21 cellular contexts compared by ENCODE assay signal in the genomic region with DNA sequence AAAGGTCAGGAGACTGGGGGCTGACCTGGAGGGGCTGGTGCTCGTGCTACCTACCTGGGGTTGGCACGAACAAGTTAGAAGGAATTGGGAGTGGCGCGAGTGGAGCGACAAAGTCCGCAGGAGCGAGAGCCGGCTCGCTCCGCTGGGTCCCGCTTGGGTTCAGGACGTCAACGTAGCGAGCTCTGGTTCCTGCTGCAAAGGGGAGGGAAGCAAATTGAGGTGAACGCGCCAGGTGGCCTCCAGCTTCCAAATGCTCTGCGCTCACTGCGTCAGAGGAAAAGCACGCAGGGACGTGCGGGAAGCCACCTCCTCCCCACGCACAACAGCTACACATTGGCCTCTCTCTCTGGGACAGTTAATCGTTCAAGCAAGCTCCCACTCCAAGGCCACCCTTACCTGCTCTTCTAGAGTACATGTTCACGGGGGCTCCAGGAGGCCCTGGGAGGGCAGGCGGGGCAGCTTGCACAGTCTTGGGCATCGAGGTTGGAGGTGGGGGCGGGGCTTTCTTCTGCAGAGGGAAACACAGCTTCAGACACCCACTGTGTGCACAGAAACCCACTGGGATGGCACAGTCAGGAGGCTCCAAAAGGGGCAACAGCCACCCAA.
"Had no signal": no experiment of that assay in that cellular context is flagged by ENCODE, and none has a peak within 500 bp of the region (broad histone marks: within the 10 kb centered on the region; RNA-seq: fewer than 3 reads in every experiment).

No MANE protein-coding gene starts in this region.

- H3K27ac Mint-ChIP-seq: activated CD4-positive, alpha-beta memory T cell treated with anti-CD3 and anti-CD28 coated beads, Interleukin-2, amount 10 ng/mL, durations not matched to agents 7 days and 5 days; activated CD4-positive, alpha-beta T cell treated with anti-CD3 and anti-CD28 coated beads, Interleukin-2, amount 10 ng/mL, durations not matched to agents 24 days and 14 days; dendritic cell treated with granulocyte-macrophage colony-stimulating factor and Interleukin-4, amounts not matched to agents 40 ng/mL and 50 ng/mL, for 4 days; mesothelial cell of epicardium had no signal

- H3K4me1 ChIP-seq: left ventricle myocardium inferior, prostate gland, thyroid gland had no signal

- ATAC-seq: esophagus mucosa; naive thymus-derived CD8-positive, alpha-beta T cell; stimulated activated naive CD8-positive, alpha-beta T cell treated with anti-CD3 and anti-CD28 coated beads, Interleukin-15, Interleukin-2, amounts not matched to agents 100 U/mL and 50 U/mL, for 24 hours had no signal

- H2AFZ ChIP-seq: hepatocyte had no signal

- H3K79me2 ChIP-seq: hepatocyte had no signal

- H3K27me3 ChIP-seq: cardiac muscle cell, hepatocyte, ovary, spleen, thyroid gland had no signal

- H3K27ac ChIP-seq: cardiac muscle cell, hepatocyte, left ventricle myocardium inferior, ovary, prostate gland, spleen, thyroid gland had no signal

- DNase-seq: activated CD4-positive, alpha-beta memory T cell treated with anti-CD3 and anti-CD28 coated beads, Interleukin-2, amount 10 ng/mL, durations not matched to agents 7 days and 5 days; activated CD4-positive, alpha-beta T cell treated with anti-CD3 and anti-CD28 coated beads, Interleukin-2, amount 10 ng/mL, durations not matched to agents 24 days and 14 days; activated naive CD4-positive, alpha-beta T cell treated with Interleukin-2 at 50 U/mL for 16 hours; activated T-cell treated with anti-CD3 and anti-CD28 coated beads, Interleukin-2, amount 50 U/mL, for 1 hour; amygdala; effector CD4-positive, alpha-beta T cell; foreskin melanocyte; kidney glomerular epithelial cell; left ventricle myocardium inferior; naive thymus-derived CD8-positive, alpha-beta T cell; ovary; spleen; stimulated activated CD4-positive, alpha-beta T cell treated with anti-CD3 and anti-CD28 coated beads, Interleukin-4, amount 100 ng/mL, for 1 hour; stimulated activated naive CD8-positive, alpha-beta T cell treated with anti-CD3 and anti-CD28 coated beads, Interleukin-15, Interleukin-2, amounts not matched to agents 100 U/mL and 50 U/mL, for 24 hours; thyroid gland had no signal

- H3K36me3 ChIP-seq: ovary had no signal

- H3K4me2 ChIP-seq: hepatocyte had no signal

- H3K4me3 Mint-ChIP-seq: activated CD4-positive, alpha-beta memory T cell treated with anti-CD3 and anti-CD28 coated beads, Interleukin-2, amount 10 ng/mL, durations not matched to agents 7 days and 5 days; activated CD4-positive, alpha-beta T cell treated with anti-CD3 and anti-CD28 coated beads, Interleukin-2, amount 10 ng/mL, durations not matched to agents 24 days and 14 days; dendritic cell treated with granulocyte-macrophage colony-stimulating factor and Interleukin-4, amounts not matched to agents 40 ng/mL and 50 ng/mL, for 4 days; mesothelial cell of epicardium; naive thymus-derived CD8-positive, alpha-beta T cell had no signal

- H3K4me1 Mint-ChIP-seq: activated CD4-positive, alpha-beta memory T cell treated with anti-CD3 and anti-CD28 coated beads, Interleukin-2, amount 10 ng/mL, durations not matched to agents 7 days and 5 days; activated CD4-positive, alpha-beta T cell treated with anti-CD3 and anti-CD28 coated beads, Interleukin-2, amount 10 ng/mL, durations not matched to agents 24 days and 14 days; mesothelial cell of epicardium had no signal

- H3K27me3 Mint-ChIP-seq: activated CD4-positive, alpha-beta memory T cell treated with anti-CD3 and anti-CD28 coated beads, Interleukin-2, amount 10 ng/mL, durations not matched to agents 7 days and 5 days; activated CD4-positive, alpha-beta T cell treated with anti-CD3 and anti-CD28 coated beads, Interleukin-2, amount 10 ng/mL, durations not matched to agents 24 days and 14 days; dendritic cell treated with granulocyte-macrophage colony-stimulating factor and Interleukin-4, amounts not matched to agents 40 ng/mL and 50 ng/mL, for 4 days; naive thymus-derived CD8-positive, alpha-beta T cell had no signal

- H3K9me3 Mint-ChIP-seq: activated CD4-positive, alpha-beta memory T cell treated with anti-CD3 and anti-CD28 coated beads, Interleukin-2, amount 10 ng/mL, durations not matched to agents 7 days and 5 days; activated CD4-positive, alpha-beta T cell treated with anti-CD3 and anti-CD28 coated beads, Interleukin-2, amount 10 ng/mL, durations not matched to agents 24 days and 14 days; dendritic cell treated with granulocyte-macrophage colony-stimulating factor and Interleukin-4, amounts not matched to agents 40 ng/mL and 50 ng/mL, for 4 days; mesothelial cell of epicardium; naive thymus-derived CD8-positive, alpha-beta T cell had no signal

- H3K9me3 ChIP-seq: left ventricle myocardium inferior, ovary, prostate gland, spleen, thyroid gland had no signal

- H3K4me3 ChIP-seq: cardiac muscle cell, hepatocyte, left ventricle myocardium inferior, ovary, prostate gland, spleen, thyroid gland had no signal
